ENCODE assay signal across 1 cellular context in the genomic region with DNA sequence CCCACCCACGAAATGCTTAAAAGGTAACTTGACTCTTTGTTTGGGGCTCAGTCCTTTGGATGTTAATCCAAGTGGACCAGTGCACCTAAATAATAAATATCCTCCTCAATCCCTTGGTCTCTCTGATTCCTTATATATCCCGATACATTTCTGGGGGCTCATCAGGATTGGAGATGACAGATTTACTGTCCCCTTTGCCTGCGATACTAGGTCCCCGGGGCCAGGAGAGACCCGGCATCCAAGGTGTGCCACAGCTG.
TF ChIP-seq lines count a peak whose summit lies in the region.

No MANE protein-coding gene starts in this region.

TF ChIP-seq in GM12878, 131 proteins besides CTCF, POLR2A, EP300 and RAD21:
- TF ChIP-seq ZNF274 (IDR thresholded peaks at IDR 0.05; ENCODE audit: insufficient read depth, insufficient read length): no peak
- TF ChIP-seq GATAD2B (conservative IDR thresholded peaks at IDR 0.05; ENCODE audit: low read depth): no peak
- TF ChIP-seq TAF1 (IDR thresholded peaks at IDR 0.05; ENCODE audit: borderline replicate concordance, low read depth, low read length): no peak
- no peak for TF ChIP-seq HDAC2 (IDR thresholded peaks at IDR 0.05)
- no peak for TF ChIP-seq POLR2AphosphoS5 (IDR thresholded peaks at IDR 0.05; ENCODE audit: low read length)
- TF ChIP-seq CBX5 (IDR thresholded peaks at IDR 0.05; ENCODE audit: low read depth): no peak
- TF ChIP-seq EGR1 (IDR thresholded peaks at IDR 0.05; ENCODE audit: borderline replicate concordance in 1 of 2, low read depth in 2 of 2, low read length in 2 of 2): peak in 1 of 2 experiments; percentile 30; a peak in 1 of 3 replicates
